Comparison of ENCODE assay signal across 1 cellular context in genomic region chr6:6656287-6656686, GRCh38.
A peak's percentile ranks its signal among the peaks of the same experiment; 100 is the strongest.
TF ChIP-seq lines count a peak whose summit lies in the region.

No MANE protein-coding gene starts in this region.

TF ChIP-seq in K562, 482 proteins besides CTCF, POLR2A, EP300 and RAD21 (continued from another document):
- TF ChIP-seq ZNF592 (IDR thresholded peaks at IDR 0.05) (no peak), GTF2E2 (tag; IDR thresholded peaks at IDR 0.05) (0 out of 2 replicates have a peak, but pooled peaks have one; percentile 10)
